In genomic region chr17:79019260-79019630, GRCh38 we compare ENCODE assay signal across 20 cellular contexts. TPM values are rescaled to one million over a fixed set of nuclear protein-coding genes. Genes with fewer than 3 reads are reported as not detected.
"Had no signal": no experiment of that assay in that cellular context is flagged by ENCODE, and none has a peak within 500 bp of the region (broad histone marks: within the 10 kb centered on the region; RNA-seq: fewer than 3 reads in every experiment).

No MANE protein-coding gene starts in this region.

- H3K9me3 ChIP-seq: adrenal gland, breast epithelium had no signal

- H3K4me3 Mint-ChIP-seq: activated CD4-positive, alpha-beta memory T cell treated with anti-CD3 and anti-CD28 coated beads, Interleukin-2, amount 10 ng/mL, durations not matched to agents 7 days and 5 days; activated CD4-positive, alpha-beta T cell treated with anti-CD3 and anti-CD28 coated beads for 36 hours; activated naive CD4-positive, alpha-beta T cell treated with anti-CD3 and anti-CD28 coated beads, Interleukin-2, amount 10 ng/mL, durations not matched to agents 7 days and 5 days; activated naive CD8-positive, alpha-beta T cell treated with anti-CD3 and anti-CD28 coated beads for 36 hours; activated T-cell treated with anti-CD3 and anti-CD28 coated beads, Interleukin-2, amount 50 U/mL, for 72 hours had no signal

- DNase-seq: NCI-H1048; NCI-H1930; NCI-H2107; NCI-H226; NCI-H510A; NK-92 treated with Interleukin-12 subunit alpha and Interleukin-12 subunit beta, amount 100 ng/mL, for 24 hours had no signal

- H3K4me3 ChIP-seq: SJCRH30 had no signal

- H3K9ac ChIP-seq: SK-N-SH had no signal

- H3K9me3 Mint-ChIP-seq: activated CD4-positive, alpha-beta memory T cell treated with anti-CD3 and anti-CD28 coated beads, Interleukin-2, amount 10 ng/mL, durations not matched to agents 7 days and 5 days; activated naive CD4-positive, alpha-beta T cell treated with anti-CD3 and anti-CD28 coated beads, Interleukin-2, amount 10 ng/mL, durations not matched to agents 7 days and 5 days; activated T-cell treated with anti-CD3 and anti-CD28 coated beads, Interleukin-2, amount 50 U/mL, for 72 hours; IgD-negative memory B cell had no signal

- H3K27ac Mint-ChIP-seq: activated CD4-positive, alpha-beta memory T cell treated with anti-CD3 and anti-CD28 coated beads, Interleukin-2, amount 10 ng/mL, durations not matched to agents 7 days and 5 days; activated CD4-positive, alpha-beta T cell treated with anti-CD3 and anti-CD28 coated beads for 36 hours; activated naive CD4-positive, alpha-beta T cell treated with anti-CD3 and anti-CD28 coated beads, Interleukin-2, amount 10 ng/mL, durations not matched to agents 7 days and 5 days; activated naive CD8-positive, alpha-beta T cell treated with anti-CD3 and anti-CD28 coated beads for 36 hours; activated T-cell treated with anti-CD3 and anti-CD28 coated beads, Interleukin-2, amount 50 U/mL, for 72 hours; activated T-helper 2 cell treated with anti-CD3 and anti-CD28 coated beads, Interferon-gamma antibody, Interleukin-2, Interleukin-4, amounts not matched to agents 10 μg/mL and 5 μg/mL and 100 μg/mL, durations not matched to agents 14 hours and 24 hours and 36 hours; IgD-negative memory B cell had no signal

- H3K36me3 ChIP-seq: adrenal gland, breast epithelium, SJCRH30, WERI-Rb-1 had no signal

- H3K4me2 ChIP-seq: SK-N-SH had no signal

- H3K27ac ChIP-seq: RWPE1, SJCRH30, WERI-Rb-1 had no signal

- H3K36me3 Mint-ChIP-seq: activated naive CD4-positive, alpha-beta T cell treated with anti-CD3 and anti-CD28 coated beads, Interleukin-2, amount 10 ng/mL, durations not matched to agents 7 days and 5 days had no signal

- H3K27me3 ChIP-seq: adrenal gland, breast epithelium had no signal

RNA-seq across cellular contexts. Expression of gene C1QTNF1, which starts 4.7 kb away (rescaled TPM):
- total RNA-seq: activated CD4-positive, alpha-beta memory T cell treated with anti-CD3 and anti-CD28 coated beads, Interleukin-2, amount 10 ng/mL, durations not matched to agents 7 days and 5 days; activated T-helper 2 cell treated with anti-CD3 and anti-CD28 coated beads, Interferon-gamma antibody, Interleukin-2, Interleukin-4, amounts not matched to agents 10 μg/mL and 5 μg/mL and 100 μg/mL, durations not matched to agents 14 hours and 24 hours and 36 hours; T-helper 2 cell treated with Interferon-gamma antibody and Interleukin-4, amounts not matched to agents 100 ng/mL and 5 ng/mL, for 36 hours had no signal
